In the genomic region with DNA sequence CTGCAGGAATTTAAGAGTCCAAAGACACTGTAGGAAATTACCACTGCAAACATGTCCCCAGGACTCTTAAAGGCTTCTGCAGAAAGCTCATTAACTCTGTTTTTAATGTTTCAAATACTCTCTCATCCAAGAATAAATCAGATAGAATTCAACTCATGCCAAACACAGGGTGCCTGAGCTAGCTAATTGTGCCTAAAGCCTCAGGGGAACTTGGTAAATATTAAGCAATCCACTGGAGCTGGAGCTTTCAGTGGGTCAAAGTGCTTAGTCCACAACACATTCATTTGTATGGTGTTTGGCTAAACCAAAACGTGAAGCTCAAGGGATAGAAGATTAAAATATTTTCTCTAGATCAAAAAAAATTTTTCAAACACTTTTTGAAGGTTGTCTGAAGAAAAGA, we compare ENCODE assay signal across 20 cellular contexts.
A peak's percentile ranks its signal among the peaks of the same experiment; 100 is the strongest.
DNase-seq lines count a peak whose midpoint lies in the region; ATAC-seq and TF ChIP-seq lines count a peak whose summit lies in the region.
"Had no signal": no experiment of that assay in that cellular context is flagged by ENCODE, and none has a peak within 500 bp of the region (broad histone marks: within the 10 kb centered on the region; RNA-seq: fewer than 3 reads in every experiment).

No MANE protein-coding gene starts in this region.

- CTCF ChIA-PET in MCF 10A (lab: Yijun Ruan, JAX), result interaction anchor here (1.4 kb wide), 1 partner anchor 98 kb away, joined by 3 read pairs; no protein-coding TSS in a partner anchor

- peaks cover 0 to 13% of the 10 kb centered on the region in 2 donors for H3K4me1 ChIP-seq in left lung
- peaks cover 13 to 63% (median 43%) of the 10 kb centered on the region in 4 donors for H3K4me1 ChIP-seq in stomach
- H3K4me1 ChIP-seq: BE2C had no signal

- POLR2A ChIA-PET in MCF 10A (lab: Yijun Ruan, JAX), result interaction anchor here (1.5 kb wide), 1 partner anchor 124 kb away, joined by 4 read pairs; no protein-coding TSS in a partner anchor

- intact Hi-C loops in MCF 10A (cut with micrococcal nuclease), result loop anchor here (10.0 kb wide), 1 partner anchor 98 kb away; no protein-coding TSS in a partner anchor
- intact Hi-C loops in left lung (cut with DNase I), result no loop called here
- intact Hi-C loops in stomach (cut with DNase I; ENCODE audit: low total_unique reads), result no loop called here

- no TSS peak for BruUV-seq in MCF 10A (replicated peaks; lab: Mats Ljungman, UMichigan)

- no peak overlapping the region for H3K4me3 ChIP-seq in left lung
- no peak overlapping the region for H3K4me3 ChIP-seq in stomach
- H3K4me3 ChIP-seq: heart right ventricle had no signal

- TF ChIP-seq CTCF in MCF 10A (IDR thresholded peaks at IDR 0.05; ENCODE audit: unreplicated experiment) (no peak), left lung (IDR thresholded peaks at IDR 0.05) (no peak), stomach (IDR thresholded peaks at IDR 0.05) (no peak)

- H3K36me3 ChIP-seq in left lung, result no peaks in the 10 kb centered on the region
- no peaks in the 10 kb centered on the region for H3K36me3 ChIP-seq in stomach
- H3K36me3 ChIP-seq: BE2C, heart right ventricle had no signal

- 6 to 20% (median 10%) methylated on average over 1 of the region's 1 CpG for WGBS in stomach, 5 donors

- no peaks in the 10 kb centered on the region for H3K9me3 ChIP-seq in left lung
- H3K9me3 ChIP-seq in stomach, result no peaks in the 10 kb centered on the region
- H3K9me3 ChIP-seq: BE2C, heart right ventricle had no signal

- H3K27me3 Mint-ChIP-seq in MCF 10A (ENCODE audit: insufficient read depth, unreplicated experiment), result no peaks in the 10 kb centered on the region
- H3K27me3 Mint-ChIP-seq: activated naive CD8-positive, alpha-beta T cell had no signal

- H3K27ac ChIP-seq in left lung, result no peak overlapping the region
- H3K27ac ChIP-seq in stomach, result peak overlapping the region in 4 of 5 donors; percentile 9 to 71 (median 24)
- H3K27ac ChIP-seq: heart right ventricle, HL-60 had no signal

- DNase-seq in HT-29 (ENCODE audit: low spot score) (peak; percentile 16), MCF 10A (ENCODE audit: unreplicated experiment) (peak; percentile 53), left lung (no peak), stomach (peak; percentile 33), occipital lobe (lab: John Stamatoyannopoulos, UW) (no peak), superior temporal gyrus (ENCODE audit: extremely low spot score) (no peak)
- DNase-seq in stimulated activated CD8-positive, alpha-beta memory T cell treated with anti-CD3 and anti-CD28 coated beads, Interleukin-4, amount 100 ng/mL, for 48 hours, result no peak
- DNase-seq in stimulated activated CD4-positive, alpha-beta T cell treated with anti-CD3 and anti-CD28 coated beads, Interleukin-12 subunit alpha, Interleukin-12 subunit beta, amount 100 ng/mL, for 4 hours, result no peak
- DNase-seq: BE2C; cerebellar nuclear complex; DND-41; heart right ventricle; Karpas-422; NCI-H1694 treated with DMSO at 0.1 percent for 48 hours; NCI-H524; RPMI8226; stimulated activated naive CD4-positive, alpha-beta T cell; T-helper 2 cell had no signal

- peaks cover 7% of the 10 kb centered on the region for H3K9me3 Mint-ChIP-seq in MCF 10A (ENCODE audit: unreplicated experiment)

- H3K27me3 ChIP-seq in left lung (no peaks in the 10 kb centered on the region), stomach (no peaks in the 10 kb centered on the region)
- H3K27me3 ChIP-seq: BE2C, heart right ventricle had no signal

- TF ChIP-seq POLR2A in stomach (IDR thresholded peaks at IDR 0.05), result no peak

- peak overlapping the region; percentile 23 for H3K27ac Mint-ChIP-seq in MCF 10A (ENCODE audit: low read depth, unreplicated experiment)
- H3K27ac Mint-ChIP-seq: activated naive CD8-positive, alpha-beta T cell had no signal

- peak; percentile 80 for ATAC-seq in left lung
- ATAC-seq: heart right ventricle had no signal

- H3K36me3 Mint-ChIP-seq in MCF 10A (ENCODE audit: insufficient read depth, unreplicated experiment), result no peaks in the 10 kb centered on the region
- H3K36me3 Mint-ChIP-seq: activated naive CD8-positive, alpha-beta T cell had no signal

- no peak overlapping the region for H3K4me3 Mint-ChIP-seq in MCF 10A (ENCODE audit: unreplicated experiment)
- H3K4me3 Mint-ChIP-seq: activated naive CD8-positive, alpha-beta T cell had no signal

- no peak for TF ChIP-seq EP300 in stomach (IDR thresholded peaks at IDR 0.05)

- peaks cover 21% of the 10 kb centered on the region for H3K4me1 Mint-ChIP-seq in MCF 10A (ENCODE audit: insufficient read depth, unreplicated experiment)

Comparison
In these comparisons a context has a peak if more than half of its experiments do, and no peak if none do; other contexts are left out.
1. DNase-seq: peak in HT-29 (single experiment), MCF 10A (single experiment) and stomach (single experiment); none in left lung (0 of 2), stimulated activated CD8-positive, alpha-beta memory T cell treated with anti-CD3 and anti-CD28 coated beads, Interleukin-4, amount 100 ng/mL, for 48 hours (single experiment), occipital lobe (single experiment), superior temporal gyrus (single experiment) and stimulated activated CD4-positive, alpha-beta T cell treated with anti-CD3 and anti-CD28 coated beads, Interleukin-12 subunit alpha, Interleukin-12 subunit beta, amount 100 ng/mL, for 4 hours (single experiment).
2. H3K27ac ChIP-seq: peak in stomach (4 of 5); none in left lung (0 of 2).